In the genomic region with DNA sequence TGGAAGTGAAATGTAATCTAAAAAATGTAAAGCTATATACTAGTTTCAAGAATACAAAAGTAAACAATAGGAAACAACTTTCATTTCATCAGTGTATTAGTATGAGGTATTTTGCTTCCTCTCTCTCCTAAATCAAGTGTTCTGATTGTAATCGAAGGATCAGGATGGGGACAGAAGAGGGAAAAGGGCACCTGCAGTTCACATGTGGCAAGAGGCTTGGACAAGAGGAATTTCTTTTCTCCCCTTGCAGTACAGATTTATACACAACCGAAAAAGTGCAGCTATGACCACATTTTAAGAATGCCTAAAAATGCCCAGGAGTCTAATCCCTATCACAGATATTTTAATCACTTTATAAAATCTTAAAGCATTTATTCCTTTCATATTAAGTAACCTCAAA, we compare ENCODE assay signal across 31 cellular contexts.
DNase-seq lines count a peak whose midpoint lies in the region; TF ChIP-seq lines count a peak whose summit lies in the region.
"Had no signal": no experiment of that assay in that cellular context is flagged by ENCODE, and none has a peak within 500 bp of the region (broad histone marks: within the 10 kb centered on the region; RNA-seq: fewer than 3 reads in every experiment).

No MANE protein-coding gene starts in this region.

- no peak overlapping the region for H3K56ac ChIP-seq in mesendoderm (ENCODE audit: low read length)

- H2BK15ac ChIP-seq in mesendoderm (replicated peaks; ENCODE audit: low read depth), result no peak overlapping the region

- no peaks in the 10 kb centered on the region for H3K27me3 Mint-ChIP-seq in mesothelial cell of epicardium (ENCODE audit: low read depth)
- no peaks in the 10 kb centered on the region for H3K27me3 Mint-ChIP-seq in type B pancreatic cell
- H3K27me3 Mint-ChIP-seq: activated CD4-positive, alpha-beta T cell treated with anti-CD3 and anti-CD28 coated beads for 36 hours; activated naive CD8-positive, alpha-beta T cell; naive thymus-derived CD4-positive, alpha-beta T cell; stimulated activated memory B cell treated with anti-CD40 and anti-IgM and Interleukin-4, amounts not matched to agents 10 μg/mL and 1 μg/mL and 100 μg/mL, for 72 hours had no signal

- H2BK120ac ChIP-seq in mesendoderm (ENCODE audit: low read depth, low read length), result no peak overlapping the region

- H3K9me3 Mint-ChIP-seq in mesothelial cell of epicardium, result no peaks in the 10 kb centered on the region
- no peaks in the 10 kb centered on the region for H3K9me3 Mint-ChIP-seq in type B pancreatic cell
- H3K9me3 Mint-ChIP-seq: naive thymus-derived CD4-positive, alpha-beta T cell; stimulated activated memory B cell treated with anti-CD40 and anti-IgM and Interleukin-4, amounts not matched to agents 10 μg/mL and 1 μg/mL and 100 μg/mL, for 72 hours had no signal

- no peak overlapping the region for H2BK5ac ChIP-seq in mesendoderm (ENCODE audit: low read length)

- H4K8ac ChIP-seq in mesendoderm (ENCODE audit: low read depth, low read length), result no peak overlapping the region

- peaks cover 4% of the 10 kb centered on the region for H3K79me2 ChIP-seq in mesendoderm (ENCODE audit: control insufficient read depth, insufficient read depth, low read length)

- H3K9ac ChIP-seq in endocrine pancreas (ENCODE audit: control insufficient read depth, insufficient read depth, low read length), result no peak overlapping the region
- H3K9ac ChIP-seq in mesendoderm (ENCODE audit: low read length), result no peak overlapping the region

- no peaks in the 10 kb centered on the region for H3K79me1 ChIP-seq in mesendoderm (ENCODE audit: low read length)

- H3K27ac Mint-ChIP-seq in mesothelial cell of epicardium (peak overlapping the region; percentile 55), type B pancreatic cell (no peak overlapping the region)
- H3K27ac Mint-ChIP-seq: activated CD4-positive, alpha-beta T cell treated with anti-CD3 and anti-CD28 coated beads for 36 hours; activated CD8-positive, alpha-beta T cell treated with anti-CD3 and anti-CD28 coated beads, Interleukin-2, amount 10 ng/mL, durations not matched to agents 7 days and 5 days; activated naive CD8-positive, alpha-beta T cell; naive thymus-derived CD4-positive, alpha-beta T cell; stimulated activated memory B cell treated with anti-CD40 and anti-IgM and Interleukin-4, amounts not matched to agents 10 μg/mL and 1 μg/mL and 100 μg/mL, for 72 hours had no signal

- H3K4me3 ChIP-seq in endocrine pancreas (ENCODE audit: control insufficient read depth, insufficient read depth, low read length) (peak overlapping the region; percentile 98), mesendoderm (ENCODE audit: low read length) (no peak overlapping the region)
- H3K4me3 ChIP-seq: SJSA1, upper lobe of left lung had no signal

- H3K36me3 Mint-ChIP-seq in mesothelial cell of epicardium, result peaks cover 4% of the 10 kb centered on the region
- H3K36me3 Mint-ChIP-seq in type B pancreatic cell, result peaks cover 13% of the 10 kb centered on the region

- no peak overlapping the region for H3K4me3 Mint-ChIP-seq in mesothelial cell of epicardium
- peak overlapping the region; percentile 13 for H3K4me3 Mint-ChIP-seq in type B pancreatic cell
- H3K4me3 Mint-ChIP-seq: activated CD4-positive, alpha-beta T cell treated with anti-CD3 and anti-CD28 coated beads for 36 hours; activated CD8-positive, alpha-beta T cell treated with anti-CD3 and anti-CD28 coated beads, Interleukin-2, amount 10 ng/mL, durations not matched to agents 7 days and 5 days; activated naive CD8-positive, alpha-beta T cell; naive thymus-derived CD4-positive, alpha-beta T cell; stimulated activated memory B cell treated with anti-CD40 and anti-IgM and Interleukin-4, amounts not matched to agents 10 μg/mL and 1 μg/mL and 100 μg/mL, for 72 hours had no signal

- H3K36me3 ChIP-seq in endocrine pancreas (ENCODE audit: control insufficient read depth, insufficient read depth, low read length) (no peaks in the 10 kb centered on the region), mesendoderm (ENCODE audit: control insufficient read depth, insufficient read depth, low read length) (no peaks in the 10 kb centered on the region)
- H3K36me3 ChIP-seq: SJSA1, upper lobe of left lung had no signal

- no peak for TF ChIP-seq CTCF in mesothelial cell of epicardium (IDR thresholded peaks at IDR 0.05; ENCODE audit: unreplicated experiment)
- no peak for TF ChIP-seq CTCF in type B pancreatic cell (conservative IDR thresholded peaks at IDR 0.05)

- H3K4me1 ChIP-seq in endocrine pancreas (ENCODE audit: control insufficient read depth, insufficient read depth, low read length), result peaks cover 49% of the 10 kb centered on the region
- no peaks in the 10 kb centered on the region for H3K4me1 ChIP-seq in mesendoderm (ENCODE audit: control insufficient read depth, low read depth, low read length)

- H3K27me3 ChIP-seq in endocrine pancreas (ENCODE audit: control insufficient read depth, insufficient read depth, low read length) (no peaks in the 10 kb centered on the region), mesendoderm (ENCODE audit: insufficient read depth, low read length, poor library complexity) (no peaks in the 10 kb centered on the region)
- H3K27me3 ChIP-seq: SJSA1, upper lobe of left lung had no signal

- H4K5ac ChIP-seq in mesendoderm (ENCODE audit: low read length), result no peak overlapping the region

- in situ Hi-C loops in ACHN (cut with HindIII; ENCODE audit: low pct_ligation_motif_present, low pct_unique_long_range_greater_than_20kb, low sequenced_read_pairs), result no loop called here

- H3K27ac ChIP-seq in mesendoderm (ENCODE audit: low read depth, low read length), result no peak overlapping the region
- H3K27ac ChIP-seq: epithelial cell of prostate, RWPE1, SJSA1, upper lobe of left lung, VCaP had no signal

- H3K23ac ChIP-seq in mesendoderm (ENCODE audit: low read length), result no peak overlapping the region

- no peaks in the 10 kb centered on the region for H3K9me3 ChIP-seq in endocrine pancreas (ENCODE audit: control insufficient read depth, low read length)
- H3K9me3 ChIP-seq: SJSA1, upper lobe of left lung had no signal

- DNase-seq in NCI-H146 (lab: John Stamatoyannopoulos, UW) (peak; percentile 21), NCI-H146 treated with DMSO at 0.1 percent for 48 hours (lab: John Stamatoyannopoulos, UW; ENCODE audit: unreplicated experiment) (no peak), mesothelial cell of epicardium (ENCODE audit: low spot score in 2 of 2, unreplicated experiment in 2 of 2) (no peak), type B pancreatic cell (ENCODE audit: extremely low spot score, unreplicated experiment) (no peak), activated gamma-delta T cell (lab: John Stamatoyannopoulos, UW) (no peak), ACHN (no peak), mesendoderm (no peak)
- DNase-seq: 8988T; activated CD4-positive, alpha-beta T cell treated with anti-CD3 and anti-CD28 coated beads for 36 hours; activated CD8-positive, alpha-beta T cell treated with anti-CD3 and anti-CD28 coated beads, Interleukin-2, amount 10 ng/mL, durations not matched to agents 7 days and 5 days; anterior cingulate cortex; Calu3; DND-41; KBM-7; midbrain; naive thymus-derived CD4-positive, alpha-beta T cell; NCI-H1092 treated with DMSO at 0.1 percent for 48 hours; NCI-H2081 treated with DMSO at 0.1 percent for 48 hours; NCI-H345; NCI-H82; occipital lobe; substantia nigra; T-helper 9 cell; upper lobe of left lung had no signal

- H3K4me1 Mint-ChIP-seq in mesothelial cell of epicardium (peaks cover 54% of the 10 kb centered on the region), type B pancreatic cell (ENCODE audit: unreplicated experiment) (peaks cover 58% of the 10 kb centered on the region)

- WGBS in mesendoderm (ENCODE audit: extremely low coverage, insufficient coverage, low lambda C conversion rate), result no CpG with 5 or more reads among the region's 2 CpGs

- H2AK5ac ChIP-seq in mesendoderm (ENCODE audit: low read length), result no peak overlapping the region

- no peak overlapping the region for H3K18ac ChIP-seq in mesendoderm (ENCODE audit: low read length)

- H3K4me2 ChIP-seq in mesendoderm (ENCODE audit: low read length), result no peak overlapping the region

- H3K4ac ChIP-seq in mesendoderm (ENCODE audit: low read depth, low read length), result no peak overlapping the region
